Comparison of ENCODE assay signal across 9 cellular contexts in the genomic region with DNA sequence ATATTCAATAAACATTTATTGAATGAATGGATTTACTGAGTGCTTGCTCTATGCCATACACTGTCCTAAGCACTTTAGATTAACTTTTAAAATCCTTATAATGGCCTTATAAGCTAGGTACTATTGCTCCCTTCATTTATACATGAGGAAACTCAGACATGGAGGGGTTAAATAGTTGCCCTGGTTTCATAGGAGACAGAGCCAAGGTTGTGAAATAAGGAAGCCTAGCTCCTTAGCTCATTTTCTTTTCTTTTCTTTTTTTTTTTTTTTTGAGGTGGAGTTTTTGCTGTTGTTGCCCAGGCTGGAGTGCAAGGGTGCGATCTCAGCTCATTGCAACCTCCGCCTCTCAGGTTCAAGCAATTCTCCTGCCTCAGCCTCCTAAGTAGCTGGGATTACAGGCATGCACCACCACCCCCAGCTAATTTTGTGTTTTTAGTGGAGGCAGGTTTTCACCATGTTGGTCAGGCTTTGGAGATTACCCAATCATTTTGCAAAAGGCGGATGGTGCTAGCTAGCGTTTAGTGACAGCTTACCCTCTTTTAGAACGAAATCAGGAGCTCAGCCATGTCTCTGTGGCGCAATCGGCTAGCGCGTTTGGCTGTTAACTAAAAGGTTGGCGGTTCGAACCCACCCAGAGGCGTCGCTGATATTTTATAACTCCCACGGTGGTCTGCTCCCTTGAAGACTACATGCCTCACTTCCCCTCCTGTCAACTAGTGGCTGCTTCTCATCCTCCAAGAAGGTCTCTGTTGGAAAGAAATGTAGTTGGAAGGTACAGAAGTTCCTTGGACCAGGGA. TPM values are rescaled to one million over a fixed set of nuclear protein-coding genes. Genes with fewer than 3 reads are reported as not detected.
DNase-seq lines count a peak whose midpoint lies in the region; ATAC-seq, FAIRE-seq and TF ChIP-seq lines count a peak whose summit lies in the region.
"Not testable (repeated sequence)": the region's sequence is repeated elsewhere in the genome, so short reads cannot be mapped to it uniquely, and the experiment has no call there.
"Had no signal": no experiment of that assay in that cellular context is flagged by ENCODE, and none has a peak within 500 bp of the region (broad histone marks: within the 10 kb centered on the region; RNA-seq: fewer than 3 reads in every experiment).

No MANE protein-coding gene starts in this region.

- not testable (repeated sequence) for H3K4me2 ChIP-seq in A549; mesendoderm (ENCODE audit: low read length)
- H3K4me2 ChIP-seq in GM23248 (ENCODE audit: unreplicated experiment), result peak overlapping the region; percentile 28

- not testable (repeated sequence) for H3F3A ChIP-seq in GM23248 (ENCODE audit: insufficient read depth)

- H3K27ac ChIP-seq in A549; brain microvascular endothelial cell; right atrium auricular region; mesendoderm (ENCODE audit: low read depth, low read length): not testable (repeated sequence)
- H3K27ac ChIP-seq in GM23248, result peak overlapping the region; percentile 53; the same call in 1 of the 2 replicates
- peak overlapping the region in 2 of 8 donors; percentile 46 to 51 for H3K27ac ChIP-seq in spleen

- H3K56ac ChIP-seq in mesendoderm (ENCODE audit: low read length), result not testable (repeated sequence)

- not testable (repeated sequence) for H3K9ac ChIP-seq in GM23248; mesendoderm (ENCODE audit: low read length)

- H3K27me3 ChIP-seq in GM23248 (replicated peaks; ENCODE audit: insufficient read depth); brain microvascular endothelial cell (replicated peaks); right atrium auricular region; mesendoderm (ENCODE audit: insufficient read depth, low read length, poor library complexity); spleen (replicated peaks in 1 of 7): not testable (repeated sequence)

- H3K79me2 ChIP-seq in GM23248 (ENCODE audit: insufficient read depth); mesendoderm (ENCODE audit: control insufficient read depth, insufficient read depth, low read length): not testable (repeated sequence)

- H4K8ac ChIP-seq in mesendoderm (ENCODE audit: low read depth, low read length), result not testable (repeated sequence)

- not testable (repeated sequence) for H3K18ac ChIP-seq in mesendoderm (ENCODE audit: low read length)

- H3K9me2 ChIP-seq in GM23248 (ENCODE audit: insufficient read depth), result not testable (repeated sequence)

- POLR2A ChIA-PET in A549 (lab: Yijun Ruan, JAX), result not testable (repeated sequence)

- not testable (repeated sequence) for H4K20me1 ChIP-seq in GM23248 (ENCODE audit: insufficient read depth)

- TF ChIP-seq CTCF in A549 (IDR thresholded peaks at IDR 0.05); NB4 (IDR thresholded peaks at IDR 0.05; ENCODE audit: low read depth, low read length); brain microvascular endothelial cell (IDR thresholded peaks at IDR 0.05; ENCODE audit: low read depth, low read length, missing control alignments); fibroblast of mammary gland (conservative IDR thresholded peaks at IDR 0.05; ENCODE audit: control insufficient read depth, insufficient read depth, low read depth, low read length); right atrium auricular region (IDR thresholded peaks at IDR 0.05); spleen (IDR thresholded peaks at IDR 0.05 in 8 of 11, conservative IDR thresholded peaks at IDR 0.05 in 3 of 11): not testable (repeated sequence)

- ATAC-seq in A549, result peak; percentile 73 to 81; a peak in 5 of 6 replicates

- WGBS in A549 (ENCODE audit: missing lambda C conversion rate), result 10% methylated on average over 12 of the region's 14 CpGs
- WGBS in GM23248 (ENCODE audit: low coverage in 1 of 2, low lambda C conversion rate in 2 of 2, missing lambda C conversion rate in 2 of 2), 2 experiments, result 2 to 5% methylated on average over 12 to 14 of the region's 14 CpGs
- no CpG with 5 or more reads among the region's 14 CpGs for WGBS in mesendoderm (ENCODE audit: extremely low coverage, insufficient coverage, low lambda C conversion rate)
- WGBS in spleen, 5 donors, result 28 to 71% (median 56%) methylated on average over 12 to 14 of the region's 14 CpGs

- TF ChIP-seq POLR2A in A549 (IDR thresholded peaks at IDR 0.05; ENCODE audit: low read length); NB4 (IDR thresholded peaks at IDR 0.05; ENCODE audit: extremely low read depth, insufficient read length); spleen (IDR thresholded peaks at IDR 0.05): not testable (repeated sequence)

- H3K4me1 ChIP-seq in A549; GM23248 (ENCODE audit: insufficient read depth); right atrium auricular region; mesendoderm (ENCODE audit: control insufficient read depth, low read depth, low read length); spleen: not testable (repeated sequence)

- not testable (repeated sequence) for H4K5ac ChIP-seq in mesendoderm (ENCODE audit: low read length)

- DNase-seq in A549 (ENCODE audit: low read depth in 1 of 2, low spot score in 1 of 2), result not testable (repeated sequence)
- peak; percentile 66 for DNase-seq in GM23248
- peak; percentile 78 for DNase-seq in NB4 (ENCODE audit: low read depth)
- DNase-seq in brain microvascular endothelial cell, result peak; percentile 0
- peak; percentile 67 for DNase-seq in fibroblast of mammary gland (ENCODE audit: low read depth)
- peak; percentile 57 for DNase-seq in right atrium auricular region (ENCODE audit: low spot score)
- peak; percentile 62 for DNase-seq in mesendoderm
- DNase-seq in spleen, result peak; percentile 28

- not testable (repeated sequence) for H3K79me1 ChIP-seq in mesendoderm (ENCODE audit: low read length)

- TF ChIP-seq RAD21 in A549 (conservative IDR thresholded peaks at IDR 0.05 in 1 of 2, IDR thresholded peaks at IDR 0.05 in 1 of 2), result not testable (repeated sequence)

- not testable (repeated sequence) for H3K36me3 ChIP-seq in GM23248 (ENCODE audit: low read depth); brain microvascular endothelial cell (replicated peaks); right atrium auricular region; mesendoderm (ENCODE audit: control insufficient read depth, insufficient read depth, low read length); spleen

- intact Hi-C loops in spleen (cut with DNase I; ENCODE audit: low total_unique reads), result not testable (repeated sequence)

- H2BK15ac ChIP-seq in mesendoderm (replicated peaks; ENCODE audit: low read depth), result not testable (repeated sequence)

- TF ChIP-seq EP300 in A549 (IDR thresholded peaks at IDR 0.05), result not testable (repeated sequence)

- H3K4me3 ChIP-seq in A549; NB4 (ENCODE audit: low read depth, low read length); brain microvascular endothelial cell (ENCODE audit: low read depth, low read length); right atrium auricular region; mesendoderm (ENCODE audit: low read length); spleen: not testable (repeated sequence)
- H3K4me3 ChIP-seq in GM23248 (peak overlapping the region; percentile 56), fibroblast of mammary gland (ENCODE audit: control insufficient read depth, low read depth, low read length) (peak overlapping the region; percentile 22)

- not testable (repeated sequence) for FAIRE-seq in A549 (lab: Jason Lieb, UNC)

- H2BK5ac ChIP-seq in mesendoderm (ENCODE audit: low read length), result not testable (repeated sequence)

- H2AFZ ChIP-seq in GM23248, result not testable (repeated sequence)

- H3K4ac ChIP-seq in mesendoderm (ENCODE audit: low read depth, low read length), result not testable (repeated sequence)

- CTCF ChIA-PET in A549 (lab: Yijun Ruan, JAX), result not testable (repeated sequence)

- H3K23ac ChIP-seq in mesendoderm (ENCODE audit: low read length), result not testable (repeated sequence)

- H2BK120ac ChIP-seq in mesendoderm (ENCODE audit: low read depth, low read length), result not testable (repeated sequence)

- not testable (repeated sequence) for H2AK5ac ChIP-seq in mesendoderm (ENCODE audit: low read length)

- in situ Hi-C loops in GM23248 (cut with MboI); brain microvascular endothelial cell (cut with HindIII; ENCODE audit: low pct_ligation_motif_present, low sequenced_read_pairs): not testable (repeated sequence)

- not testable (repeated sequence) for H3K9me3 ChIP-seq in A549; GM23248 (ENCODE audit: low read depth); right atrium auricular region; spleen

RNA-seq across cellular contexts. Expression of a gene that starts 33.1 kb away (rescaled TPM):
- polyA plus RNA-seq in A549 (2011; rRNA removed) (10.9 and 15.2 TPM in 2 replicates), A549 (2017; fragmentation: RNase III; extraction: RNeasy Plus Mini Kit Qiagen cat#74134 plus additional on column Dnase treatment) (11.1 to 13.5 TPM (median 12.9 TPM) in 3 replicates), GM23248 (2016; fragmentation: Nextera tagmentation; extraction: Ambion mirVana) (1.6 and 2.4 TPM in 2 replicates), spleen (1 to 10 TPM in 2 of 3 donors, under 1 TPM in 1; 0.74 to 2.5 (median 1.8) TPM)
- 5.6 and 5.8 TPM in 2 replicates for polyA plus RNA-seq in A549 (2012; cell fraction: cytosol; rRNA removed)
- 2.2 and 2.3 TPM in 2 replicates for polyA plus RNA-seq in A549 (2012; cell fraction: nucleus; rRNA removed)
- polyA minus RNA-seq in A549 (2011; rRNA and poly(A)+ RNA removed), result 1.9 and 2.1 TPM in 2 replicates
- 0.43 and 1.1 TPM in 2 replicates for total RNA-seq in GM23248 (2014; rRNA removed; shearing (Covaris generic))
- total RNA-seq in right atrium auricular region (not detected), spleen (1 to 10 TPM in 3 of 7 donors, under 1 TPM in 3, not detected in 1; 0.49 to 1.9 (median 1.2) TPM)
- polyA plus RNA-seq in mesendoderm (2013, experiment 1 of 2), result 8.2 TPM
- 8.1 TPM for polyA plus RNA-seq in mesendoderm (2013, experiment 2 of 2)
- total RNA-seq: thoracic aorta had no signal

RNA-seq across cellular contexts. Expression of a gene that starts 33.7 kb away (rescaled TPM):
- polyA plus RNA-seq in A549 (2011; rRNA removed), result 27.3 and 29.3 TPM in 2 replicates
- 7.2 and 8.7 TPM in 2 replicates for polyA plus RNA-seq in A549 (2012; cell fraction: cytosol; rRNA removed)
- polyA plus RNA-seq in A549 (2012; cell fraction: nucleus; rRNA removed), result 8.7 and 16.9 TPM in 2 replicates
- polyA plus RNA-seq in A549 (2017; fragmentation: RNase III; extraction: RNeasy Plus Mini Kit Qiagen cat#74134 plus additional on column Dnase treatment), result 11.8 to 14.2 TPM (median 13.9 TPM) in 3 replicates
- polyA minus RNA-seq in A549 (2011; rRNA and poly(A)+ RNA removed), result 41.0 and 41.8 TPM in 2 replicates
- 12.6 and 16.1 TPM in 2 replicates for total RNA-seq in GM23248 (2014; rRNA removed; shearing (Covaris generic))
- polyA plus RNA-seq in GM23248 (2016; fragmentation: Nextera tagmentation; extraction: Ambion mirVana), result 12.6 and 12.8 TPM in 2 replicates
- total RNA-seq in right atrium auricular region, result 10 to 100 TPM in 1 of 2 donors, 1 to 10 TPM in 1; 5.0 to 12.1 TPM
- polyA plus RNA-seq in mesendoderm (2013, experiment 1 of 2), result 13.1 TPM
- polyA plus RNA-seq in mesendoderm (2013, experiment 2 of 2), result 13.0 TPM
- 10 to 100 TPM; 28.1 to 77.7 (median 55.6) TPM for total RNA-seq in spleen
- polyA plus RNA-seq in spleen, result 10 to 100 TPM in 1 of 3 donors, 1 to 10 TPM in 2; 3.4 to 12.5 (median 4.7) TPM
